In the genomic region with DNA sequence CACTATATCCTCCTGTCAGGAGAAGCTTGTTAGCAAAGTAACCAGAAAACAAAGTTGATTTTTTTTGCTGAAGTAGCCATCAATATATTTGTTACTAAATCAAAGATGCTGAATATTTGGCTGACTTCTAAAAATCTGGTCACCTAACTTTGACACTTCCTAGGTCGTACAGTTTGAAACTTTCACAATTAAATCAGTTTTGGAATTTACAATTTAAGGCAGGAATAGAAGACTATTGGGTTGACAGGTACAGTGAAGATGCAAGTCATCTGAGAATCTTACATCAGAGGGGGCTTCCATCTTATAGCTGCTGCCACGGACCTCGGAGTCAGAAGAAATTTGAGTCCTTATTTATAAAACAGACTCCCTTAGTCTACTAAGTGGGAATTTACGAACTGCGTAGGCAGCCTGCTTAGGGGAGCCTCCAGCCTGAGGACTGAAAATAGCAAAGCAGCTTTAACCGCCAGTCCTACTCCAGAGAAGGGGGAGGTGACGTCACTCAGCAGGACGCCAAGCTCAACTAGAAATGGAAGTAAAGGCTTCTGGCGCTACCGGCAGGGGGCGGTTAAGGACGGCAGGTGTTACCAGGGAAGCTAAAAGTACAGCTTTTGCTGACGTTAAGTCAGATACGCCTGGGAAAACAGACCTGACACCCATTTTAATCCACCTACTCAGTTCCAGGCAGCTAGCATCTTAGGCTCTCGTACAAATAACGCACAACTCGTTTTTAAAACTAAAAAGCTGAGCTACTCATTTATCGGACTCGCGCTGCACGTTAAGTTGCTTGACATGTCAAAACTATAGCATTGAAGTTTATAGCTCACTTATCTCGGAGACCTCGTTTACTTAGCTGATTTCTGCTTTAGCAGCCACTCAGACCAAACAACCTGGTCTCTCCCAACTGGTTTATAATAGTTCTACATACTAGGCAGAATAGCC, we compare ENCODE assay signal across 1 cellular context.
TF ChIP-seq lines count a peak whose summit lies in the region.

No MANE protein-coding gene starts in this region.

TF ChIP-seq in K562, 482 proteins besides CTCF, POLR2A, EP300 and RAD21 (continued from another document and continues in another):
- TF ChIP-seq, protein P1, sequence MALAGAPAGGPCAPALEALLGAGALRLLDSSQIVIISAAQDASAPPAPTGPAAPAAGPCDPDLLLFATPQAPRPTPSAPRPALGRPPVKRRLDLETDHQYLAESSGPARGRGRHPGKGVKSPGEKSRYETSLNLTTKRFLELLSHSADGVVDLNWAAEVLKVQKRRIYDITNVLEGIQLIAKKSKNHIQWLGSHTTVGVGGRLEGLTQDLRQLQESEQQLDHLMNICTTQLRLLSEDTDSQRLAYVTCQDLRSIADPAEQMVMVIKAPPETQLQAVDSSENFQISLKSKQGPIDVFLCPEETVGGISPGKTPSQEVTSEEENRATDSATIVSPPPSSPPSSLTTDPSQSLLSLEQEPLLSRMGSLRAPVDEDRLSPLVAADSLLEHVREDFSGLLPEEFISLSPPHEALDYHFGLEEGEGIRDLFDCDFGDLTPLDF (CRISPR knock-in tag; IDR thresholded peaks at IDR 0.05) = no peak
- TF ChIP-seq, protein P2, sequence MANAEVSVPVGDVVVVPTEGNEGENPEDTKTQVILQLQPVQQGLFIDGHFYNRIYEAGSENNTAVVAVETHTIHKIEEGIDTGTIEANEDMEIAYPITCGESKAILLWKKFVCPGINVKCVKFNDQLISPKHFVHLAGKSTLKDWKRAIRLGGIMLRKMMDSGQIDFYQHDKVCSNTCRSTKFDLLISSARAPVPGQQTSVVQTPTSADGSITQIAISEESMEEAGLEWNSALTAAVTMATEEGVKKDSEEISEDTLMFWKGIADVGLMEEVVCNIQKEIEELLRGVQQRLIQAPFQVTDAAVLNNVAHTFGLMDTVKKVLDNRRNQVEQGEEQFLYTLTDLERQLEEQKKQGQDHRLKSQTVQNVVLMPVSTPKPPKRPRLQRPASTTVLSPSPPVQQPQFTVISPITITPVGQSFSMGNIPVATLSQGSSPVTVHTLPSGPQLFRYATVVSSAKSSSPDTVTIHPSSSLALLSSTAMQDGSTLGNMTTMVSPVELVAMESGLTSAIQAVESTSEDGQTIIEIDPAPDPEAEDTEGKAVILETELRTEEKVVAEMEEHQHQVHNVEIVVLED (CRISPR knock-in tag; IDR thresholded peaks at IDR 0.05) = no peak; the same call in 1 of the 2 replicates
- TF ChIP-seq ZNF785 (CRISPR knock-in tag; IDR thresholded peaks at IDR 0.05) = no peak
- no peak; the same call in 1 of the 2 replicates for TF ChIP-seq PML (IDR thresholded peaks at IDR 0.05; ENCODE audit: low read length)
- TF ChIP-seq HOXB6 (CRISPR knock-in tag; IDR thresholded peaks at IDR 0.05; ENCODE audit: borderline replicate concordance) = peak; percentile 91
- 0 out of 2 replicates have a peak, but pooled peaks have one; percentile 13 for TF ChIP-seq ZNF23 (CRISPR knock-in tag; IDR thresholded peaks at IDR 0.05)
- no peak for TF ChIP-seq MTA2 (IDR thresholded peaks at IDR 0.05; ENCODE audit: low read depth)
- 0 out of 2 replicates have a peak, but pooled peaks have one; percentile 25 for TF ChIP-seq ZNF79 (CRISPR knock-in tag; IDR thresholded peaks at IDR 0.05; ENCODE audit: low read depth)
- TF ChIP-seq, protein P3, sequence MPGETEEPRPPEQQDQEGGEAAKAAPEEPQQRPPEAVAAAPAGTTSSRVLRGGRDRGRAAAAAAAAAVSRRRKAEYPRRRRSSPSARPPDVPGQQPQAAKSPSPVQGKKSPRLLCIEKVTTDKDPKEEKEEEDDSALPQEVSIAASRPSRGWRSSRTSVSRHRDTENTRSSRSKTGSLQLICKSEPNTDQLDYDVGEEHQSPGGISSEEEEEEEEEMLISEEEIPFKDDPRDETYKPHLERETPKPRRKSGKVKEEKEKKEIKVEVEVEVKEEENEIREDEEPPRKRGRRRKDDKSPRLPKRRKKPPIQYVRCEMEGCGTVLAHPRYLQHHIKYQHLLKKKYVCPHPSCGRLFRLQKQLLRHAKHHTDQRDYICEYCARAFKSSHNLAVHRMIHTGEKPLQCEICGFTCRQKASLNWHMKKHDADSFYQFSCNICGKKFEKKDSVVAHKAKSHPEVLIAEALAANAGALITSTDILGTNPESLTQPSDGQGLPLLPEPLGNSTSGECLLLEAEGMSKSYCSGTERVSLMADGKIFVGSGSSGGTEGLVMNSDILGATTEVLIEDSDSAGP (CRISPR knock-in tag; IDR thresholded peaks at IDR 0.05) = no peak
- no peak for TF ChIP-seq ARHGAP35 (IDR thresholded peaks at IDR 0.05; ENCODE audit: partially characterized antibody)
- TF ChIP-seq, protein P4, sequence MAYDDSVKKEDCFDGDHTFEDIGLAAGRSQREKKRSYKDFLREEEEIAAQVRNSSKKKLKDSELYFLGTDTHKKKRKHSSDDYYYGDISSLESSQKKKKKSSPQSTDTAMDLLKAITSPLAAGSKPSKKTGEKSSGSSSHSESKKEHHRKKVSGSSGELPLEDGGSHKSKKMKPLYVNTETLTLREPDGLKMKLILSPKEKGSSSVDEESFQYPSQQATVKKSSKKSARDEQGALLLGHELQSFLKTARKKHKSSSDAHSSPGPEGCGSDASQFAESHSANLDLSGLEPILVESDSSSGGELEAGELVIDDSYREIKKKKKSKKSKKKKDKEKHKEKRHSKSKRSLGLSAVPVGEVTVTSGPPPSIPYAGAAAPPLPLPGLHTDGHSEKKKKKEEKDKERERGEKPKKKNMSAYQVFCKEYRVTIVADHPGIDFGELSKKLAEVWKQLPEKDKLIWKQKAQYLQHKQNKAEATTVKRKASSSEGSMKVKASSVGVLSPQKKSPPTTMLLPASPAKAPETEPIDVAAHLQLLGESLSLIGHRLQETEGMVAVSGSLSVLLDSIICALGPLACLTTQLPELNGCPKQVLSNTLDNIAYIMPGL (CRISPR knock-in tag; IDR thresholded peaks at IDR 0.05) = no peak
- TF ChIP-seq ELF1 (tag; IDR thresholded peaks at IDR 0.05) = no peak
- TF ChIP-seq ZKSCAN1 (IDR thresholded peaks at IDR 0.05; ENCODE audit: low read depth, low read length) = peak; percentile 95
- TF ChIP-seq ZNF174 (CRISPR knock-in tag; IDR thresholded peaks at IDR 0.05) = no peak
- TF ChIP-seq, protein P5, sequence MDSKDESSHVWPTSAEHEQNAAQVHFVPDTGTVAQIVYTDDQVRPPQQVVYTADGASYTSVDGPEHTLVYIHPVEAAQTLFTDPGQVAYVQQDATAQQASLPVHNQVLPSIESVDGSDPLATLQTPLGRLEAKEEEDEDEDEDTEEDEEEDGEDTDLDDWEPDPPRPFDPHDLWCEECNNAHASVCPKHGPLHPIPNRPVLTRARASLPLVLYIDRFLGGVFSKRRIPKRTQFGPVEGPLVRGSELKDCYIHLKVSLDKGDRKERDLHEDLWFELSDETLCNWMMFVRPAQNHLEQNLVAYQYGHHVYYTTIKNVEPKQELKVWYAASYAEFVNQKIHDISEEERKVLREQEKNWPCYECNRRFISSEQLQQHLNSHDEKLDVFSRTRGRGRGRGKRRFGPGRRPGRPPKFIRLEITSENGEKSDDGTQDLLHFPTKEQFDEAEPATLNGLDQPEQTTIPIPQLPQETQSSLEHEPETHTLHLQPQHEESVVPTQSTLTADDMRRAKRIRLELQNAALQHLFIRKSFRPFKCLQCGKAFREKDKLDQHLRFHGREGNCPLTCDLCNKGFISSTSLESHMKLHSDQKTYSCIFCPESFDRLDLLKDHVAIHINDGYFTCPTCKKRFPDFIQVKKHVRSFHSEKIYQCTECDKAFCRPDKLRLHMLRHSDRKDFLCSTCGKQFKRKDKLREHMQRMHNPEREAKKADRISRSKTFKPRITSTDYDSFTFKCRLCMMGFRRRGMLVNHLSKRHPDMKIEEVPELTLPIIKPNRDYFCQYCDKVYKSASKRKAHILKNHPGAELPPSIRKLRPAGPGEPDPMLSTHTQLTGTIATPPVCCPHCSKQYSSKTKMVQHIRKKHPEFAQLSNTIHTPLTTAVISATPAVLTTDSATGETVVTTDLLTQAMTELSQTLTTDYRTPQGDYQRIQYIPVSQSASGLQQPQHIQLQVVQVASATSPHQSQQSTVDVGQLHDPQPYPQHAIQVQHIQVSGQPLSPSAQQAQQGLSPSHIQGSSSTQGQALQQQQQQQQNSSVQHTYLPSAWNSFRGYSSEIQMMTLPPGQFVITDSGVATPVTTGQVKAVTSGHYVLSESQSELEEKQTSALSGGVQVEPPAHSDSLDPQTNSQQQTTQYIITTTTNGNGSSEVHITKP (IDR thresholded peaks at IDR 0.05; ENCODE audit: partially characterized antibody) = peak; percentile 50
- TF ChIP-seq, protein P6, sequence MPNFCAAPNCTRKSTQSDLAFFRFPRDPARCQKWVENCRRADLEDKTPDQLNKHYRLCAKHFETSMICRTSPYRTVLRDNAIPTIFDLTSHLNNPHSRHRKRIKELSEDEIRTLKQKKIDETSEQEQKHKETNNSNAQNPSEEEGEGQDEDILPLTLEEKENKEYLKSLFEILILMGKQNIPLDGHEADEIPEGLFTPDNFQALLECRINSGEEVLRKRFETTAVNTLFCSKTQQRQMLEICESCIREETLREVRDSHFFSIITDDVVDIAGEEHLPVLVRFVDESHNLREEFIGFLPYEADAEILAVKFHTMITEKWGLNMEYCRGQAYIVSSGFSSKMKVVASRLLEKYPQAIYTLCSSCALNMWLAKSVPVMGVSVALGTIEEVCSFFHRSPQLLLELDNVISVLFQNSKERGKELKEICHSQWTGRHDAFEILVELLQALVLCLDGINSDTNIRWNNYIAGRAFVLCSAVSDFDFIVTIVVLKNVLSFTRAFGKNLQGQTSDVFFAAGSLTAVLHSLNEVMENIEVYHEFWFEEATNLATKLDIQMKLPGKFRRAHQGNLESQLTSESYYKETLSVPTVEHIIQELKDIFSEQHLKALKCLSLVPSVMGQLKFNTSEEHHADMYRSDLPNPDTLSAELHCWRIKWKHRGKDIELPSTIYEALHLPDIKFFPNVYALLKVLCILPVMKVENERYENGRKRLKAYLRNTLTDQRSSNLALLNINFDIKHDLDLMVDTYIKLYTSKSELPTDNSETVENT (CRISPR knock-in tag; IDR thresholded peaks at IDR 0.05) = 0 out of 2 replicates have a peak, but pooled peaks have one; percentile 62
- TF ChIP-seq, protein P7, sequence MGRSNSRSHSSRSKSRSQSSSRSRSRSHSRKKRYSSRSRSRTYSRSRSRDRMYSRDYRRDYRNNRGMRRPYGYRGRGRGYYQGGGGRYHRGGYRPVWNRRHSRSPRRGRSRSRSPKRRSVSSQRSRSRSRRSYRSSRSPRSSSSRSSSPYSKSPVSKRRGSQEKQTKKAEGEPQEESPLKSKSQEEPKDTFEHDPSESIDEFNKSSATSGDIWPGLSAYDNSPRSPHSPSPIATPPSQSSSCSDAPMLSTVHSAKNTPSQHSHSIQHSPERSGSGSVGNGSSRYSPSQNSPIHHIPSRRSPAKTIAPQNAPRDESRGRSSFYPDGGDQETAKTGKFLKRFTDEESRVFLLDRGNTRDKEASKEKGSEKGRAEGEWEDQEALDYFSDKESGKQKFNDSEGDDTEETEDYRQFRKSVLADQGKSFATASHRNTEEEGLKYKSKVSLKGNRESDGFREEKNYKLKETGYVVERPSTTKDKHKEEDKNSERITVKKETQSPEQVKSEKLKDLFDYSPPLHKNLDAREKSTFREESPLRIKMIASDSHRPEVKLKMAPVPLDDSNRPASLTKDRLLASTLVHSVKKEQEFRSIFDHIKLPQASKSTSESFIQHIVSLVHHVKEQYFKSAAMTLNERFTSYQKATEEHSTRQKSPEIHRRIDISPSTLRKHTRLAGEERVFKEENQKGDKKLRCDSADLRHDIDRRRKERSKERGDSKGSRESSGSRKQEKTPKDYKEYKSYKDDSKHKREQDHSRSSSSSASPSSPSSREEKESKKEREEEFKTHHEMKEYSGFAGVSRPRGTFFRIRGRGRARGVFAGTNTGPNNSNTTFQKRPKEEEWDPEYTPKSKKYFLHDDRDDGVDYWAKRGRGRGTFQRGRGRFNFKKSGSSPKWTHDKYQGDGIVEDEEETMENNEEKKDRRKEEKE (IDR thresholded peaks at IDR 0.05; ENCODE audit: borderline replicate concordance in 1 of 2, control insufficient read depth in 1 of 2, low read depth in 2 of 2, low read length in 1 of 2) = no peak; a peak in 2 of 4 replicates
- TF ChIP-seq, protein P8, sequence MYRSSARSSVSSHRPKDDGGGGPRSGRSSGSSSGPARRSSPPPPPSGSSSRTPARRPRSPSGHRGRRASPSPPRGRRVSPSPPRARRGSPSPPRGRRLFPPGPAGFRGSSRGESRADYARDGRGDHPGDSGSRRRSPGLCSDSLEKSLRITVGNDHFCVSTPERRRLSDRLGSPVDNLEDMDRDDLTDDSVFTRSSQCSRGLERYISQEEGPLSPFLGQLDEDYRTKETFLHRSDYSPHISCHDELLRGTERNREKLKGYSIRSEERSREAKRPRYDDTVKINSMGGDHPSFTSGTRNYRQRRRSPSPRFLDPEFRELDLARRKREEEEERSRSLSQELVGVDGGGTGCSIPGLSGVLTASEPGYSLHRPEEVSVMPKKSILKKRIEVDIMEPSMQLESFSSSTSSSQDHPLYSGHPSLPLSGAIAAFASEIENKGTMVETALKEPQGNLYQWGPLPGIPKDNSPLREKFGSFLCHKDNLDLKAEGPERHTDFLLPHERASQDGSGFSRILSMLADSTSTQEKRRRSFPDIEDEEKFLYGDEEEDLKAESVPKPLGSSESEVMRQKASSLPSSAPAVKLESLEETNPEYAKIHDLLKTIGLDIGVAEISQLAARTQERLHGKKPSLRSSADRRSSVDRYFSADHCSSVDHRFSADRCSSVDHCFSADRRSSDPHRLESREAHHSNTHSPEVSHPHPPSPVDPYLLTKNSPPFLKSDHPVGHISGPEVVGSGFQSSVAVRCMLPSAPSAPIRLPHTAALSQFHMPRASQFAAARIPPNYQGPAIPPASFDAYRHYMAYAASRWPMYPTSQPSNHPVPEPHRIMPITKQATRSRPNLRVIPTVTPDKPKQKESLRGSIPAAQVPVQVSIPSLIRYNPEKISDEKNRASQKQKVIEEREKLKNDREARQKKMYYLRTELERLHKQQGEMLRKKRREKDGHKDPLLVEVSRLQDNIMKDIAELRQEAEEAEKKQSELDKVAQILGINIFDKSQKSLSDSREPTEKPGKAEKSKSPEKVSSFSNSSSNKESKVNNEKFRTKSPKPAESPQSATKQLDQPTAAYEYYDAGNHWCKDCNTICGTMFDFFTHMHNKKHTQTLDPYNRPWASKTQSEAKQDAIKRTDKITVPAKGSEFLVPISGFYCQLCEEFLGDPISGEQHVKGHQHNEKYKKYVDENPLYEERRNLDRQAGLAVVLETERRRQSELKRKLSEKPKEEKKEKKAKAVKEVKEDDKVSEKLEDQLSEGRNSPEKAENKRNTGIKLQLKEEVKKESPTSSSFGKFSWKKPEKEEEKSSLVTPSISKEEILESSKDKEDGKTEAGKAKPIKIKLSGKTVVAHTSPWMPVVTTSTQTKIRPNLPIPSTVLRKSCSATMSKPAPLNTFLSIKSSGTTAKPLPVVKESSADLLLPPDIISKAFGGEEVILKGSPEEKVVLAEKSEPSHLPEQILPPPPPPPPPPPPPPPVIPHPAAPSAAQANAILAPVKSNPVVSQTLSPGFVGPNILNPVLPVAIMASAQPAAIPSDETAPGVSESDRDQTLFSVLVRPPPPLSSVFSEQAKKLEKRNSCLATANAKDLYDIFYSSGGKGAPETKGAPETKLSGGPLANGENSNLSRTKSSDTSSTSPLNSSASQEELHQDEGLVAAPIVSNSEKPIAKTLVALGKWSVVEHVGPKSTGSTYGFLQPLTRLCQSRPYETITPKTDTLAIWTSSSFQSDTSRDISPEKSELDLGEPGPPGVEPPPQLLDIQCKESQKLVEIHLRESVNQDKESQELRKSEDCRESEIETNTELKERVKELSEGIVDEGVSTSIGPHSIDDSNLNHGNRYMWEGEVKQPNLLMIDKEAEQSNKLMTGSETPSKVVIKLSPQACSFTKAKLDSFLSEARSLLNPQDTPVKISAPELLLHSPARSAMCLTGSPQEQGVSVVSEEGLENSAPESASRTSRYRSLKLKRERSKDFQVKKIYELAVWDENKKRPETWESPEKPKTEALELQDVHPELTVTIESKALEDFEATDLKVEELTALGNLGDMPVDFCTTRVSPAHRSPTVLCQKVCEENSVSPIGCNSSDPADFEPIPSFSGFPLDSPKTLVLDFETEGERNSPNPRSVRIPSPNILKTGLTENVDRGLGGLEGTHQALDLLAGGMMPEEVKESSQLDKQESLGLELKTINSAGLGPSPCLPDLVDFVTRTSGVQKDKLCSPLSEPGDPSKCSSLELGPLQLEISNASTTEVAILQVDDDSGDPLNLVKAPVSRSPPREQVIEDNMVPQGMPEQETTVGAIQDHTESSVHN (IDR thresholded peaks at IDR 0.05; ENCODE audit: borderline replicate concordance in 1 of 2, low read depth in 1 of 2) = no peak; a peak in 1 of 4 replicates
- TF ChIP-seq ZZZ3 (IDR thresholded peaks at IDR 0.05) = peak; percentile 73; the same call in 1 of the 2 replicates
- no peak for TF ChIP-seq KDM2B (CRISPR knock-in tag; IDR thresholded peaks at IDR 0.05)
- TF ChIP-seq EHMT2 (IDR thresholded peaks at IDR 0.05) = peak; percentile 62; the same call in 1 of the 2 replicates
